ENCODE assay signal across 15 cellular contexts in the genomic region with DNA sequence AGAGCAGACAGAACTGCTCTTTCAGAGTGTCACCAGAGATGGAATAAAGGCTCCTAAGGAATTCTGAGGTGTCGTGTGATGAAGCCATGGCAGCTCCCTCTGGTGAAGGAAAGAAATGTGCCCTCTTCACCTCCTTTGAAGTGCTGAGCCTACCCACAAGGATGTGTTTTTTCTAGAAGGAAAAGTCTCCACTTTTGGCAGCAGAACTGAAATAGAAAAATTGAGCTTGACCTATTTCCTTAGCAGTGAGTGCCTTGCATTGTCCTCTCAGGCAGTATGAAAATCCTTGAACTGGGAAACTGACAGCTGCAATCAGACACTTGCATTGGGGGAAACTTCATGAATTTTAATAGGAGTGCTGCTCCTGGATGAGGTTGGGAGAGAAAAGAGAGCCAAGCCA.
DNase-seq lines count a peak whose midpoint lies in the region; ATAC-seq and TF ChIP-seq lines count a peak whose summit lies in the region.
"Had no signal": no experiment of that assay in that cellular context is flagged by ENCODE, and none has a peak within 500 bp of the region (broad histone marks: within the 10 kb centered on the region; RNA-seq: fewer than 3 reads in every experiment).

No MANE protein-coding gene starts in this region.

- H3K27me3 Mint-ChIP-seq in neural crest cell (ENCODE audit: low read depth), result no peaks in the 10 kb centered on the region
- H3K27me3 Mint-ChIP-seq: B cell had no signal

- WGBS in esophagus muscularis mucosa, result 41% methylated on average over 1 of the region's 1 CpG
- 77 to 89% methylated on average over 1 of the region's 1 CpG for WGBS in sigmoid colon, 2 donors

- H3K4me3 Mint-ChIP-seq in neural crest cell, result peak overlapping the region; percentile 11
- H3K4me3 Mint-ChIP-seq: activated CD4-positive, alpha-beta memory T cell treated with anti-CD3 and anti-CD28 coated beads, Interleukin-2, amount 10 ng/mL, durations not matched to agents 7 days and 5 days; B cell had no signal

- H3K27ac Mint-ChIP-seq in neural crest cell (ENCODE audit: unreplicated experiment), result peak overlapping the region; percentile 89
- H3K27ac Mint-ChIP-seq: activated CD4-positive, alpha-beta memory T cell treated with anti-CD3 and anti-CD28 coated beads, Interleukin-2, amount 10 ng/mL, durations not matched to agents 7 days and 5 days; B cell had no signal

- no peak for TF ChIP-seq EP300 in esophagus muscularis mucosa (IDR thresholded peaks at IDR 0.05)
- TF ChIP-seq EP300 in sigmoid colon (IDR thresholded peaks at IDR 0.05), result no peak

- H3K9me3 Mint-ChIP-seq in neural crest cell, result peaks cover 4% of the 10 kb centered on the region
- H3K9me3 Mint-ChIP-seq: activated CD4-positive, alpha-beta memory T cell treated with anti-CD3 and anti-CD28 coated beads, Interleukin-2, amount 10 ng/mL, durations not matched to agents 7 days and 5 days had no signal

- intact Hi-C loops in esophagus muscularis mucosa (cut with DNase I) (no loop called here), sigmoid colon (cut with DNase I) (no loop called here)

- peaks cover 47% of the 10 kb centered on the region for H3K4me1 Mint-ChIP-seq in neural crest cell
- H3K4me1 Mint-ChIP-seq: activated CD4-positive, alpha-beta memory T cell treated with anti-CD3 and anti-CD28 coated beads, Interleukin-2, amount 10 ng/mL, durations not matched to agents 7 days and 5 days; B cell had no signal

- H3K27me3 ChIP-seq in esophagus muscularis mucosa (no peaks in the 10 kb centered on the region), sigmoid colon (no peaks in the 10 kb centered on the region)
- H3K27me3 ChIP-seq: brain microvascular endothelial cell, MG63, Peyer's patch had no signal

- H3K9me3 ChIP-seq in esophagus muscularis mucosa, result no peaks in the 10 kb centered on the region
- H3K9me3 ChIP-seq in sigmoid colon, result no peaks in the 10 kb centered on the region
- H3K9me3 ChIP-seq: MG63, Peyer's patch had no signal

- TF ChIP-seq POLR2A in esophagus muscularis mucosa (IDR thresholded peaks at IDR 0.05; ENCODE audit: low read depth) (no peak), sigmoid colon (IDR thresholded peaks at IDR 0.05) (no peak)

- DNase-seq in Ammon's horn (ENCODE audit: low spot score), result peak; percentile 52
- peak; percentile 22 for DNase-seq in NCI-H345 (lab: John Stamatoyannopoulos, UW)
- DNase-seq in esophagus muscularis mucosa (ENCODE audit: extremely low spot score), result no peak
- no peak for DNase-seq in neural crest cell (ENCODE audit: low read depth, low spot score)
- no peak for DNase-seq in sigmoid colon
- no peak for DNase-seq in NCI-H774 (lab: John Stamatoyannopoulos, UW)
- DNase-seq in activated CD4-positive, alpha-beta T cell treated with anti-CD3 and anti-CD28 coated beads for 48 hours, result no peak
- DNase-seq: activated CD4-positive, alpha-beta memory T cell treated with anti-CD3 and anti-CD28 coated beads, Interleukin-2, amount 10 ng/mL, durations not matched to agents 7 days and 5 days; activated effector memory CD4-positive, alpha-beta T cell treated with Interleukin-2 at 50 U/mL for 16 hours; MG63; NCI-H2171; Peyer's patch had no signal

- H3K4me1 ChIP-seq in esophagus muscularis mucosa (peaks cover 40 to 47% (median 42%) of the 10 kb centered on the region in 4 donors), sigmoid colon (peaks cover 0 to 45% (median 32%) of the 10 kb centered on the region in 4 donors)
- H3K4me1 ChIP-seq: Peyer's patch had no signal

- H3K4me3 ChIP-seq in esophagus muscularis mucosa, result no peak overlapping the region
- H3K4me3 ChIP-seq in sigmoid colon, result no peak overlapping the region
- H3K4me3 ChIP-seq: MG63, Peyer's patch had no signal

- H3K27ac ChIP-seq in esophagus muscularis mucosa (replicated peaks in 1 of 4) (peak overlapping the region in 3 of 4 donors; percentile 31 to 50 (median 40)), sigmoid colon (peak overlapping the region in 2 of 4 donors; percentile 17 to 33)
- H3K27ac ChIP-seq: brain microvascular endothelial cell, Peyer's patch had no signal

- no peaks in the 10 kb centered on the region for H3K36me3 ChIP-seq in esophagus muscularis mucosa
- no peaks in the 10 kb centered on the region for H3K36me3 ChIP-seq in sigmoid colon
- H3K36me3 ChIP-seq: brain microvascular endothelial cell, MG63, Peyer's patch had no signal

- H3K36me3 Mint-ChIP-seq in neural crest cell (ENCODE audit: low read depth), result peaks cover 8% of the 10 kb centered on the region

- TF ChIP-seq CTCF in esophagus muscularis mucosa (IDR thresholded peaks at IDR 0.05) (no peak), neural crest cell (conservative IDR thresholded peaks at IDR 0.05) (no peak), sigmoid colon (IDR thresholded peaks at IDR 0.05) (no peak)

- ATAC-seq in HG03196 (IDR thresholded peaks at IDR 0.05; ENCODE audit: unreplicated experiment), result no peak

Comparison
In these comparisons a context has a peak if more than half of its experiments do, and no peak if none do; other contexts are left out.
1. DNase-seq: peak in Ammon's horn (single experiment) and NCI-H345 (single experiment); none in esophagus muscularis mucosa (single experiment), neural crest cell (single experiment), sigmoid colon (single experiment), NCI-H774 (single experiment) and activated CD4-positive, alpha-beta T cell treated with anti-CD3 and anti-CD28 coated beads for 48 hours (single experiment).